In genomic region chr20:8602389-8603116, GRCh38 we compare ENCODE assay signal across 1 cellular context.
TF ChIP-seq lines count a peak whose summit lies in the region.

No MANE protein-coding gene starts in this region.

TF ChIP-seq in WTC11, 78 proteins besides CTCF, POLR2A, EP300 and RAD21 (continued from another document):
- TF ChIP-seq ZNF532 (CRISPR knock-in tag; IDR thresholded peaks at IDR 0.05; ENCODE audit: borderline replicate concordance) = no peak
- TF ChIP-seq E2F5 (CRISPR knock-in tag; IDR thresholded peaks at IDR 0.05) = no peak
